ENCODE assay signal across 11 cellular contexts in the genomic region with DNA sequence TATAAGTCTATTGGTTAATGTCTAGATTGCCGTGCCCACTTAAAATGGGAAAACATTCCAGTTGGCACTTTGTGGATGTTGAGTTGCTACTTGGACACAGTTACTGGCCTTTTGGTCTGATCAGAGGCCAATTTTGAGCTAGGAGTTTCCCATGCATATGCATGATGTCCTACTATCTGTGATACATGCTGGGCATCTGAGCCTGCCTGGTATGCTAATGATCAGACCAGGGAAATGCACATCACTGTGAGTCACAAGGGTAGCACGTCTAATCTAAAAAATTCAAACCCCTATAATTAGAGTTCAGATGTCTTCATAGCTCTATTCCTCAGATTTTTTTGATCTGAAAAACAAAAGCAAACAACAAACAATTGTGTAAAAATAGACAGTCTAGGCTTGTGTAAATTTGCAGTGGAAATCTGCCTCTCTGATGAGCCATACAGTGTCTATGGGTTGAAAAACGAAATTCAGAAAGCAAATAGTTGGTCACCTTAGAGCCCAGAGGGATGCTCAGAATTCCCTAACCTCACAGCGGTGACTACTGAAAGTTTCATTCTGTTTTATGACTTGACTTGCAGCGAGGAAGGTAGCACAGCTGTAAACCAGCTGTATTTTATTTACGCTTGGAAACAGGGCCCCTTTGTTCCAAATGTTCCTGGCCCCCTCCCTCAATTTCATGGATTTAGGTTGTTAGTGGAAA. TPM values are rescaled to one million over a fixed set of nuclear protein-coding genes. Genes with fewer than 3 reads are reported as not detected.
DNase-seq lines count a peak whose midpoint lies in the region; ATAC-seq lines count a peak whose summit lies in the region.
"Had no signal": no experiment of that assay in that cellular context is flagged by ENCODE, and none has a peak within 500 bp of the region (broad histone marks: within the 10 kb centered on the region; RNA-seq: fewer than 3 reads in every experiment).

No MANE protein-coding gene starts in this region.

- DNase-seq in astrocyte of the hippocampus (ENCODE audit: low read depth, low spot score) (peak; percentile 85), right cardiac atrium (no peak), NCI-H524 treated with DMSO at 0.1 percent for 48 hours (lab: John Stamatoyannopoulos, UW) (no peak)
- DNase-seq in activated T-cell treated with anti-CD3 and anti-CD28 coated beads, Interleukin-2, amount 50 U/mL, for 4 hours: no peak
- no peak for DNase-seq in activated effector memory CD4-positive, alpha-beta T cell treated with anti-CD3 and anti-CD28 coated beads, Interleukin-2, amount 50 U/mL, for 16 hours
- no peak for DNase-seq in stimulated activated naive CD8-positive, alpha-beta T cell treated with anti-CD3 and anti-CD28 coated beads, Interleukin-15, Interleukin-2, amounts not matched to agents 100 U/mL and 50 U/mL, for 24 hours
- DNase-seq: activated effector memory CD4-positive, alpha-beta T cell treated with Interleukin-2 at 50 U/mL for 16 hours; DMS79 treated with DMSO at 0.1 percent for 48 hours had no signal

- H3K4me3 Mint-ChIP-seq in activated T-cell treated with anti-CD3 and anti-CD28 coated beads, Interleukin-2, amount 50 U/mL, for 4 hours: no peak overlapping the region
- H3K4me3 Mint-ChIP-seq: naive B cell had no signal

- H3K36me3 ChIP-seq in subcutaneous abdominal adipose tissue (ENCODE audit: control insufficient read depth in 5 of 5, insufficient read depth in 5 of 5, low read length in 5 of 5): no peaks in the 10 kb centered on the region

- no peaks in the 10 kb centered on the region for H3K9me3 ChIP-seq in right cardiac atrium (ENCODE audit: control insufficient read depth, low read length)
- no peaks in the 10 kb centered on the region for H3K9me3 ChIP-seq in subcutaneous abdominal adipose tissue (ENCODE audit: control insufficient read depth in 5 of 5, low read length in 5 of 5)

- H3K4me1 ChIP-seq in right cardiac atrium (ENCODE audit: control insufficient read depth, insufficient read depth, low read length) (peaks cover 7% of the 10 kb centered on the region), subcutaneous abdominal adipose tissue (ENCODE audit: control insufficient read depth in 5 of 5, insufficient read depth in 5 of 5, low read length in 5 of 5) (peaks cover 13 to 38% (median 33%) of the 10 kb centered on the region in 5 donors)

- WGBS in right cardiac atrium: 49% methylated on average over 6 of the region's 6 CpGs

- H3K4me3 ChIP-seq in right cardiac atrium (ENCODE audit: low read length): no peak overlapping the region
- H3K4me3 ChIP-seq in subcutaneous abdominal adipose tissue (ENCODE audit: low read depth in 1 of 5, low read length in 5 of 5): no peak overlapping the region

- H3K9ac ChIP-seq in subcutaneous abdominal adipose tissue (ENCODE audit: low read length in 5 of 5): peak overlapping the region in 2 of 5 donors; percentile 29 to 73

- no peaks in the 10 kb centered on the region for H3K4me1 Mint-ChIP-seq in activated T-cell treated with anti-CD3 and anti-CD28 coated beads, Interleukin-2, amount 50 U/mL, for 4 hours (ENCODE audit: low read depth)
- H3K4me1 Mint-ChIP-seq: naive B cell had no signal

- H3K27me3 Mint-ChIP-seq in activated T-cell treated with anti-CD3 and anti-CD28 coated beads, Interleukin-2, amount 50 U/mL, for 4 hours (ENCODE audit: low read depth): peaks cover 5% of the 10 kb centered on the region

- H3K9me3 Mint-ChIP-seq in activated T-cell treated with anti-CD3 and anti-CD28 coated beads, Interleukin-2, amount 50 U/mL, for 4 hours: no peaks in the 10 kb centered on the region

- ATAC-seq in HG03280 (IDR thresholded peaks at IDR 0.05; ENCODE audit: unreplicated experiment) (peak; percentile 12), right cardiac atrium (peak in 1 of 2 donors; percentile 38)
- ATAC-seq in activated T-cell treated with anti-CD3 and anti-CD28 coated beads, Interleukin-2, amount 50 U/mL, for 4 hours: no peak
- ATAC-seq in stimulated activated naive CD8-positive, alpha-beta T cell treated with anti-CD3 and anti-CD28 coated beads, Interleukin-15, Interleukin-2, amounts not matched to agents 100 U/mL and 50 U/mL, for 24 hours: no peak

- H3K36me3 Mint-ChIP-seq in activated T-cell treated with anti-CD3 and anti-CD28 coated beads, Interleukin-2, amount 50 U/mL, for 4 hours (ENCODE audit: insufficient read depth): no peaks in the 10 kb centered on the region
- H3K36me3 Mint-ChIP-seq: naive B cell had no signal

- intact Hi-C loops in right cardiac atrium (cut with DNase I): loop anchor here in 1 of 4 donors (10.0 kb wide), 1 partner anchor 242 kb away; no protein-coding TSS in a partner anchor

- no peaks in the 10 kb centered on the region for H3K27me3 ChIP-seq in right cardiac atrium (ENCODE audit: control insufficient read depth, insufficient read depth)
- no peaks in the 10 kb centered on the region for H3K27me3 ChIP-seq in subcutaneous abdominal adipose tissue (ENCODE audit: control insufficient read depth in 5 of 5, insufficient read depth in 4 of 5, low read length in 5 of 5)

- peak overlapping the region; percentile 65 for H3K27ac ChIP-seq in right cardiac atrium (ENCODE audit: low read length)
- H3K27ac ChIP-seq in subcutaneous abdominal adipose tissue (ENCODE audit: low read depth, low read length): peak overlapping the region; percentile 87

RNA-seq across cellular contexts. Expression of a gene that starts 37.3 kb away (rescaled TPM):
- total RNA-seq in right cardiac atrium: 100 to 1,000 TPM in 1 of 4 donors, 10 to 100 TPM in 3; 82.5 to 130 (median 86.2) TPM
- polyA plus RNA-seq in right cardiac atrium: 7.6 TPM
- under 1 TPM in 1 of 3 donors, not detected in 2; 0.27 TPM for total RNA-seq in activated T-cell treated with anti-CD3 and anti-CD28 coated beads, Interleukin-2, amount 50 U/mL, for 4 hours

Comparison
In these comparisons a context has a peak if more than half of its experiments do, and no peak if none do; other contexts are left out.
1. RNA of a gene that starts 37.3 kb away (total RNA-seq): 82.5 to 130 TPM in right cardiac atrium; 0.27 TPM in activated T-cell treated with anti-CD3 and anti-CD28 coated beads, Interleukin-2, amount 50 U/mL, for 4 hours; every median in the first group is over 10 times any median in the second.